9 cellular contexts compared by ENCODE assay signal in genomic region chr10:98445200-98445812, GRCh38. TPM values are rescaled to one million over a fixed set of nuclear protein-coding genes. Genes with fewer than 3 reads are reported as not detected.
A peak's percentile ranks its signal among the peaks of the same experiment; 100 is the strongest.
DNase-seq lines count a peak whose midpoint lies in the region; ATAC-seq and TF ChIP-seq lines count a peak whose summit lies in the region.
"Had no signal": no experiment of that assay in that cellular context is flagged by ENCODE, and none has a peak within 500 bp of the region (broad histone marks: within the 10 kb centered on the region; RNA-seq: fewer than 3 reads in every experiment).

No MANE protein-coding gene starts in this region.

- H3K4me3 ChIP-seq in GM23338 (peak overlapping the region; percentile 84; the same call in 1 of the 2 replicates), fibroblast of mammary gland (ENCODE audit: control insufficient read depth, low read depth, low read length) (peak overlapping the region; percentile 82), skeletal muscle tissue (ENCODE audit: low read length in 3 of 3) (peak overlapping the region in 2 of 3 donors; percentile 4 to 91)

- H3K27me3 Mint-ChIP-seq in GM23338 (ENCODE audit: insufficient read depth, low read depth, poor library complexity) (peaks cover 5% of the 10 kb centered on the region), T-cell (peaks cover 0 to 3% of the 10 kb centered on the region in 2 donors)

- peaks cover 3% of the 10 kb centered on the region; the same call in 1 of the 2 replicates for H3K4me1 ChIP-seq in GM23338 (ENCODE audit: insufficient read depth)
- peaks cover 5 to 7% (median 5%) of the 10 kb centered on the region in 3 donors for H3K4me1 ChIP-seq in skeletal muscle tissue (ENCODE audit: control insufficient read depth in 3 of 3, insufficient read depth in 3 of 3, low read length in 3 of 3)

- H3K4me3 Mint-ChIP-seq in GM23338: peak overlapping the region; percentile 84
- peak overlapping the region; percentile 89 to 93 (median 90) for H3K4me3 Mint-ChIP-seq in T-cell

- ATAC-seq in GM23338 (no peak), T-cell (replicated peaks in 1 of 4) (no peak), GM21367 (IDR thresholded peaks at IDR 0.05; ENCODE audit: unreplicated experiment) (no peak), left colon (no peak), GM21381 (IDR thresholded peaks at IDR 0.05; ENCODE audit: unreplicated experiment) (no peak)

- no peaks in the 10 kb centered on the region for H4K20me1 ChIP-seq in GM23338 (replicated peaks; ENCODE audit: insufficient read depth)

- H3K36me3 Mint-ChIP-seq in GM23338 (ENCODE audit: low read depth) (peaks cover 48% of the 10 kb centered on the region), T-cell (peaks cover 31% of the 10 kb centered on the region)

- peaks cover 5% of the 10 kb centered on the region; the same call in 1 of the 2 replicates for H3K79me2 ChIP-seq in GM23338 (replicated peaks; ENCODE audit: insufficient read depth)

- POLR2A ChIA-PET in T-cell (lab: Charles Lee): no interaction called here

- no peaks in the 10 kb centered on the region for H3K27me3 ChIP-seq in GM23338 (ENCODE audit: insufficient read depth)
- H3K27me3 ChIP-seq in skeletal muscle tissue (ENCODE audit: control insufficient read depth in 3 of 3, insufficient read depth in 3 of 3, low read length in 3 of 3): no peaks in the 10 kb centered on the region

- peak overlapping the region; percentile 87; the same call in 1 of the 2 replicates for H3K4me2 ChIP-seq in GM23338

- intact Hi-C loops in left colon (cut with DNase I, micrococcal nuclease): no loop called here

- peaks cover 5% of the 10 kb centered on the region; the same call in 2 of the 3 replicates for H3K4me1 Mint-ChIP-seq in GM23338
- H3K4me1 Mint-ChIP-seq in T-cell: peaks cover 50 to 58% (median 56%) of the 10 kb centered on the region in 3 donors

- no peaks in the 10 kb centered on the region for H3K9me3 ChIP-seq in skeletal muscle tissue (ENCODE audit: control insufficient read depth in 3 of 3, low read length in 3 of 3)

- H3K27ac ChIP-seq in GM23338 (ENCODE audit: low read depth) (no peak overlapping the region), skeletal muscle tissue (ENCODE audit: low read depth, low read length) (no peak overlapping the region)

- no peak for DNase-seq in GM23338 (ENCODE audit: low spot score)
- DNase-seq in T-cell: no peak
- no peak for DNase-seq in fibroblast of mammary gland (ENCODE audit: low read depth)
- DNase-seq in cerebellum (ENCODE audit: low spot score): no peak
- no peak for DNase-seq in left colon
- DNase-seq: SIG-M5 had no signal

- H3K27ac Mint-ChIP-seq in GM23338 (no peak overlapping the region), T-cell (peak overlapping the region; percentile 90 to 91)

- no peaks in the 10 kb centered on the region for H3F3A ChIP-seq in GM23338 (replicated peaks; ENCODE audit: low read depth)

- CTCF ChIA-PET in T-cell (lab: Charles Lee): interaction anchor here in 1 of 2 donors (1.5 kb wide), 1 partner anchor 22 kb away, joined by 6 read pairs; no protein-coding TSS in a partner anchor

- H3K36me3 ChIP-seq in GM23338 (ENCODE audit: insufficient read depth): peaks cover 10% of the 10 kb centered on the region; the same call in 1 of the 2 replicates
- H3K36me3 ChIP-seq in skeletal muscle tissue (ENCODE audit: control insufficient read depth in 3 of 3, insufficient read depth in 3 of 3, low read length in 3 of 3): peaks cover 7 to 23% (median 9%) of the 10 kb centered on the region in 3 donors

- no peaks in the 10 kb centered on the region for H3K9me3 Mint-ChIP-seq in GM23338
- H3K9me3 Mint-ChIP-seq in T-cell: no peaks in the 10 kb centered on the region

- peaks cover 5% of the 10 kb centered on the region; the same call in 1 of the 2 replicates for H3K9me2 ChIP-seq in GM23338 (ENCODE audit: insufficient read depth)

- no peak overlapping the region for H2AFZ ChIP-seq in GM23338

- H3K9ac ChIP-seq in skeletal muscle tissue (ENCODE audit: low read depth in 1 of 3, low read length in 3 of 3): peak overlapping the region in 1 of 3 donors; percentile 25

- TF ChIP-seq CTCF in GM23338 (conservative IDR thresholded peaks at IDR 0.05; ENCODE audit: low read depth in 2 of 2): no peak
- TF ChIP-seq CTCF in fibroblast of mammary gland (conservative IDR thresholded peaks at IDR 0.05; ENCODE audit: control insufficient read depth, insufficient read depth, low read depth, low read length): no peak

TF ChIP-seq in GM23338, 12 proteins besides CTCF, POLR2A, EP300 and RAD21 (continues in another document):
- TF ChIP-seq, protein P1, sequence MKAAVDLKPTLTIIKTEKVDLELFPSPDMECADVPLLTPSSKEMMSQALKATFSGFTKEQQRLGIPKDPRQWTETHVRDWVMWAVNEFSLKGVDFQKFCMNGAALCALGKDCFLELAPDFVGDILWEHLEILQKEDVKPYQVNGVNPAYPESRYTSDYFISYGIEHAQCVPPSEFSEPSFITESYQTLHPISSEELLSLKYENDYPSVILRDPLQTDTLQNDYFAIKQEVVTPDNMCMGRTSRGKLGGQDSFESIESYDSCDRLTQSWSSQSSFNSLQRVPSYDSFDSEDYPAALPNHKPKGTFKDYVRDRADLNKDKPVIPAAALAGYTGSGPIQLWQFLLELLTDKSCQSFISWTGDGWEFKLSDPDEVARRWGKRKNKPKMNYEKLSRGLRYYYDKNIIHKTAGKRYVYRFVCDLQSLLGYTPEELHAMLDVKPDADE (IDR thresholded peaks at IDR 0.05): no peak
- TF ChIP-seq EZH2 (IDR thresholded peaks at IDR 0.05; ENCODE audit: low read depth, unreplicated experiment): no peak
- TF ChIP-seq STAT1 (IDR thresholded peaks at IDR 0.05; ENCODE audit: unreplicated experiment): no peak
- no peak for TF ChIP-seq CREB1 (CRISPR knock-in tag; IDR thresholded peaks at IDR 0.05; ENCODE audit: low read depth)
- no peak for TF ChIP-seq ZNF114 (CRISPR knock-in tag; IDR thresholded peaks at IDR 0.05)
- TF ChIP-seq ZNF331 (CRISPR knock-in tag; IDR thresholded peaks at IDR 0.05; ENCODE audit: low read depth): no peak

RNA-seq across cellular contexts. Expression of gene HPS1, which starts 1.4 kb away (rescaled TPM):
- 19.7 and 21.4 TPM in 2 replicates for total RNA-seq in GM23338 (2014; rRNA removed; shearing (Covaris generic))
- polyA plus RNA-seq in GM23338 (2016; fragmentation: Nextera tagmentation; extraction: Ambion mirVana): 49.4 and 51.2 TPM in 2 replicates
- total RNA-seq in T-cell (10 to 100 TPM; 74.7 to 99.3 (median 92.7) TPM), skeletal muscle tissue (8.9 TPM), cerebellum (12.6 TPM), left colon (10 to 100 TPM; 74.7 to 96.2 TPM)

RNA-seq across cellular contexts. Expression of gene PYROXD2, which starts 30.3 kb away (rescaled TPM):
- 0.12 and 1.3 TPM in 2 replicates for total RNA-seq in GM23338 (2014; rRNA removed; shearing (Covaris generic))
- 2.2 and 2.6 TPM in 2 replicates for polyA plus RNA-seq in GM23338 (2016; fragmentation: Nextera tagmentation; extraction: Ambion mirVana)
- total RNA-seq in T-cell (10 to 100 TPM; 16.4 to 27.5 (median 20.0) TPM), skeletal muscle tissue (11.0 TPM), cerebellum (5.3 TPM), left colon (10 to 100 TPM in 1 of 2 donors, 1 to 10 TPM in 1; 6.0 to 13.4 TPM)
